2 cellular contexts compared by ENCODE assay signal in the genomic region with DNA sequence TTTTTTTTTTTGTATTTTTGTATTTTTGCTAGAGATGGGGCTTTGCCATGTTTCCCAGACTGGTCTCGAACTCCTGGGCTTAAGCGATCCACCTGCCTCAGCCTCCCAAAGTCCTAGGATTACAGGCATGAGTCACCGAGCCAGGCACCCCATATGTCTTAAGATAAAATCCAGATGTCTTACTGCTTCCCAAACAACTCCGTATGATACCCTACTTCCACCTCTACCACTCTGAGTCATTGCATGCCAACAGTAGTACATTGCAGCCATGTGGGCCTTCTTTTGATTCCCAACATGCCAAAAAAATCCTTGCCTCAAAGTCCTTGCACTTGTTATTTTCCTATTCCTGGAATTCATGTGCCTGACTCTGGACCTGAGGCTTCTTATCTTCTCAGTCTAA.
TF ChIP-seq lines count a peak whose summit lies in the region.

No MANE protein-coding gene starts in this region.

TF ChIP-seq in IMR-90, 13 proteins besides CTCF, POLR2A, EP300 and RAD21 (continued from another document):
- TF ChIP-seq CHD1 (IDR thresholded peaks at IDR 0.05; ENCODE audit: low read depth, low read length) = no peak
- no peak for TF ChIP-seq MAZ (IDR thresholded peaks at IDR 0.05; ENCODE audit: borderline replicate concordance, low read depth, low read length)
- TF ChIP-seq FOS (IDR thresholded peaks at IDR 0.05; ENCODE audit: low read depth, low read length) = no peak
- no peak for TF ChIP-seq NFE2L2 (IDR thresholded peaks at IDR 0.05; ENCODE audit: low read depth, low read length)
- no peak for TF ChIP-seq MAFK (IDR thresholded peaks at IDR 0.05; ENCODE audit: low read depth, low read length)
- no peak for TF ChIP-seq CEBPB (IDR thresholded peaks at IDR 0.05; ENCODE audit: low read depth, low read length)
- no peak for TF ChIP-seq RFX5 (IDR thresholded peaks at IDR 0.05; ENCODE audit: low read depth, low read length)
- no peak for TF ChIP-seq SMC3 (IDR thresholded peaks at IDR 0.05; ENCODE audit: low read depth, low read length)
- TF ChIP-seq, protein P1, sequence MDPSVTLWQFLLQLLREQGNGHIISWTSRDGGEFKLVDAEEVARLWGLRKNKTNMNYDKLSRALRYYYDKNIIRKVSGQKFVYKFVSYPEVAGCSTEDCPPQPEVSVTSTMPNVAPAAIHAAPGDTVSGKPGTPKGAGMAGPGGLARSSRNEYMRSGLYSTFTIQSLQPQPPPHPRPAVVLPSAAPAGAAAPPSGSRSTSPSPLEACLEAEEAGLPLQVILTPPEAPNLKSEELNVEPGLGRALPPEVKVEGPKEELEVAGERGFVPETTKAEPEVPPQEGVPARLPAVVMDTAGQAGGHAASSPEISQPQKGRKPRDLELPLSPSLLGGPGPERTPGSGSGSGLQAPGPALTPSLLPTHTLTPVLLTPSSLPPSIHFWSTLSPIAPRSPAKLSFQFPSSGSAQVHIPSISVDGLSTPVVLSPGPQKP (IDR thresholded peaks at IDR 0.05; ENCODE audit: borderline replicate concordance, low read depth, low read length) = no peak
- TF ChIP-seq USF2 (IDR thresholded peaks at IDR 0.05; ENCODE audit: low read depth, low read length) = no peak
- no peak for TF ChIP-seq RCOR1 (IDR thresholded peaks at IDR 0.05; ENCODE audit: insufficient replicate concordance, low read length)

TF ChIP-seq in SK-N-SH, 30 proteins besides CTCF, POLR2A, EP300 and RAD21 (continued from another document):
- TF ChIP-seq, protein P2, sequence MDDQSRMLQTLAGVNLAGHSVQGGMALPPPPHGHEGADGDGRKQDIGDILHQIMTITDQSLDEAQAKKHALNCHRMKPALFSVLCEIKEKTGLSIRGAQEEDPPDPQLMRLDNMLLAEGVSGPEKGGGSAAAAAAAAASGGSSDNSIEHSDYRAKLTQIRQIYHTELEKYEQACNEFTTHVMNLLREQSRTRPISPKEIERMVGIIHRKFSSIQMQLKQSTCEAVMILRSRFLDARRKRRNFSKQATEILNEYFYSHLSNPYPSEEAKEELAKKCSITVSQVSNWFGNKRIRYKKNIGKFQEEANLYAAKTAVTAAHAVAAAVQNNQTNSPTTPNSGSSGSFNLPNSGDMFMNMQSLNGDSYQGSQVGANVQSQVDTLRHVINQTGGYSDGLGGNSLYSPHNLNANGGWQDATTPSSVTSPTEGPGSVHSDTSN (IDR thresholded peaks at IDR 0.05) = peak; percentile 54; the same call in 1 of the 2 replicates
- TF ChIP-seq TEAD4 (IDR thresholded peaks at IDR 0.05; ENCODE audit: borderline replicate concordance, insufficient read depth) (no peak), FOSL2 (IDR thresholded peaks at IDR 0.05; ENCODE audit: borderline replicate concordance, low read depth) (peak; percentile 63; the same call in 1 of the 2 replicates), JUND (IDR thresholded peaks at IDR 0.05) (peak; percentile 66), USF2 (IDR thresholded peaks at IDR 0.05; ENCODE audit: borderline replicate concordance, low read depth, low read length) (no peak), CHD2 (IDR thresholded peaks at IDR 0.05; ENCODE audit: low read length, partially characterized antibody) (no peak), TCF12 (IDR thresholded peaks at IDR 0.05) (peak; percentile 97), ELF1 (IDR thresholded peaks at IDR 0.05) (no peak), GATA2 (CRISPR knock-in tag; IDR thresholded peaks at IDR 0.05) (no peak), RFX5 (IDR thresholded peaks at IDR 0.05; ENCODE audit: low read length) (no peak), FOXM1 (IDR thresholded peaks at IDR 0.05; ENCODE audit: low read depth) (no peak), NRF1 (IDR thresholded peaks at IDR 0.05; ENCODE audit: low read depth, low read length) (no peak), RCOR1 (IDR thresholded peaks at IDR 0.05; ENCODE audit: low read length) (no peak)
TF ChIP-seq in SK-N-SH: peak in this region for 4.
